13 cellular contexts compared by ENCODE assay signal in genomic region chr9:134811673-134812668, GRCh38.
A peak's percentile ranks its signal among the peaks of the same experiment; 100 is the strongest.
DNase-seq lines count a peak whose midpoint lies in the region; ATAC-seq and TF ChIP-seq lines count a peak whose summit lies in the region.
"Had no signal": no experiment of that assay in that cellular context is flagged by ENCODE, and none has a peak within 500 bp of the region (broad histone marks: within the 10 kb centered on the region; RNA-seq: fewer than 3 reads in every experiment).

No MANE protein-coding gene starts in this region.

- peak overlapping the region; percentile 67 to 95; a peak in 3 of 4 replicates for H4K8ac ChIP-seq in IMR-90 (ENCODE audit: low read depth in 2 of 2, low read length in 2 of 2)

- H3K18ac ChIP-seq in IMR-90 (ENCODE audit: low read depth, low read length), result peak overlapping the region; percentile 100

- H3K56ac ChIP-seq in IMR-90 (ENCODE audit: extremely low read depth, insufficient read depth, low read length), result peak overlapping the region; percentile 74; the same call in 1 of the 2 replicates

- H3K4me3 Mint-ChIP-seq in mesothelial cell of epicardium, result no peak overlapping the region
- H3K4me3 Mint-ChIP-seq: activated naive CD8-positive, alpha-beta T cell had no signal

- WGBS in IMR-90 (ENCODE audit: extremely low coverage in 2 of 2, insufficient read length in 1 of 2), 2 experiments, result 40% methylated on average over 1 of the region's 25 CpGs; no CpG with 5 or more reads in 1 of the 2 experiments

- peak overlapping the region; percentile 99 for H2BK5ac ChIP-seq in IMR-90 (ENCODE audit: low read depth, low read length, poor library complexity, severe bottlenecking)

- H2AFZ ChIP-seq in IMR-90 (replicated peaks; ENCODE audit: low read length, poor library complexity), result peak overlapping the region; percentile 59

- peaks cover 63% of the 10 kb centered on the region for H3K9me1 ChIP-seq in IMR-90 (ENCODE audit: insufficient read depth, low read length)

- H3K27ac ChIP-seq in AG04450 (ENCODE audit: low read depth, low read length) (peak overlapping the region; percentile 95), IMR-90 (ENCODE audit: insufficient read depth, low read length) (peak overlapping the region; percentile 99)
- H3K27ac ChIP-seq: BLaER1 treated with 17β-estradiol and CSF1 and Interleukin-3, amounts not matched to agents 10 nM and 100 nM had no signal

- H3K4me3 ChIP-seq in AG04450 (ENCODE audit: low read depth, low read length) (no peak overlapping the region), IMR-90 (ENCODE audit: insufficient read depth, low read depth, low read length) (no peak overlapping the region)
- H3K4me3 ChIP-seq: BLaER1 treated with 17β-estradiol and CSF1 and Interleukin-3, amounts not matched to agents 10 nM and 100 nM; lung had no signal

- peak; percentile 19; the same call in 1 of the 2 replicates for TF ChIP-seq RAD21 in IMR-90 (IDR thresholded peaks at IDR 0.05; ENCODE audit: low read length)

- dilution Hi-C loops in IMR-90 (cut with HindIII; ENCODE audit: low sequenced_read_pairs, unreplicated experiment), result no loop called here

- H3K4me1 ChIP-seq in IMR-90 (ENCODE audit: control insufficient read depth, insufficient read depth, low read length), result peaks cover 53% of the 10 kb centered on the region

- H4K91ac ChIP-seq in IMR-90 (ENCODE audit: insufficient read depth, low read depth, low read length), result peak overlapping the region; percentile 97

- H3K27me3 Mint-ChIP-seq in mesothelial cell of epicardium (ENCODE audit: low read depth), result no peaks in the 10 kb centered on the region
- H3K27me3 Mint-ChIP-seq: activated naive CD8-positive, alpha-beta T cell had no signal

- DNase-seq in AG04450 (ENCODE audit: low read depth, low spot score) (peak; percentile 72), IMR-90 (peak; percentile 96), dedifferentiated amniotic fluid mesenchymal stem cell (ENCODE audit: extremely low spot score) (peak; percentile 91), mesothelial cell of epicardium (ENCODE audit: low spot score in 2 of 2, unreplicated experiment in 2 of 2) (no peak)
- no peak for DNase-seq in stimulated activated CD4-positive, alpha-beta T cell treated with anti-CD3 and anti-CD28 coated beads, Interleukin-15, amount 100 ng/mL, for 24 hours
- DNase-seq: activated CD4-positive, alpha-beta T cell treated with anti-CD3 and anti-CD28 coated beads, Interleukin-2, amount 50 U/mL, for 48 hours; erythroblast had no signal

- H3K14ac ChIP-seq in IMR-90 (replicated peaks; ENCODE audit: low read depth, low read length), result peak overlapping the region; percentile 98

- H3K36me3 ChIP-seq in IMR-90 (ENCODE audit: control insufficient read depth, insufficient read depth, low read length), result peaks cover 77% of the 10 kb centered on the region

- H3K4me1 Mint-ChIP-seq in mesothelial cell of epicardium, result peaks cover 15% of the 10 kb centered on the region

- intact Hi-C loops in IMR-90 (cut with micrococcal nuclease), result loop anchor here (1.0 kb wide), 1 partner anchor 363 kb away; no protein-coding TSS in a partner anchor

- H2BK120ac ChIP-seq in IMR-90 (ENCODE audit: low read depth, low read length), result peak overlapping the region; percentile 99

- peak; percentile 73 for ATAC-seq in IMR-90 (ENCODE audit: low read depth)
- no peak for ATAC-seq in HG02642 (IDR thresholded peaks at IDR 0.05; ENCODE audit: poor library complexity, unreplicated experiment)
- no peak for ATAC-seq in HG03469 (IDR thresholded peaks at IDR 0.05; ENCODE audit: unreplicated experiment)
- no peak for ATAC-seq in GM18858 (IDR thresholded peaks at IDR 0.05; ENCODE audit: unreplicated experiment)

- H4K20me1 ChIP-seq in IMR-90 (ENCODE audit: insufficient read depth, low read length), result peaks cover 21% of the 10 kb centered on the region

- peak overlapping the region; percentile 99 for H2AK5ac ChIP-seq in IMR-90 (ENCODE audit: low read depth, low read length)

- peak overlapping the region; percentile 77 for H2AK9ac ChIP-seq in IMR-90 (replicated peaks; ENCODE audit: low read depth, low read length, poor library complexity)

- TF ChIP-seq CTCF in AG04450 (IDR thresholded peaks at IDR 0.05; ENCODE audit: low read depth, low read length) (peak; percentile 24), IMR-90 (conservative IDR thresholded peaks at IDR 0.05; ENCODE audit: low read depth, low read length) (peak; percentile 32; the same call in 1 of the 2 replicates), mesothelial cell of epicardium (IDR thresholded peaks at IDR 0.05; ENCODE audit: unreplicated experiment) (no peak)

- H3K9me3 ChIP-seq in AG04450 (ENCODE audit: control insufficient read depth, insufficient read depth, low read length) (no peaks in the 10 kb centered on the region), IMR-90 (ENCODE audit: control insufficient read depth, insufficient read depth, low read length) (no peaks in the 10 kb centered on the region)
- H3K9me3 ChIP-seq: BLaER1 treated with 17β-estradiol and CSF1 and Interleukin-3, amounts not matched to agents 10 nM and 100 nM had no signal

- H2BK15ac ChIP-seq in IMR-90 (ENCODE audit: low read depth, low read length), result peak overlapping the region; percentile 72; the same call in 2 of the 3 replicates

- in situ Hi-C loops in IMR-90 (cut with MboI; ENCODE audit: low sequenced_read_pairs), result no loop called here

- peak overlapping the region; percentile 100 for H3K23ac ChIP-seq in IMR-90 (ENCODE audit: low read depth, low read length)

- no TSS peak for BruUV-seq in IMR-90 (replicated peaks; lab: Mats Ljungman, UMichigan)

- H3K36me3 Mint-ChIP-seq in mesothelial cell of epicardium, result peaks cover 34% of the 10 kb centered on the region
- H3K36me3 Mint-ChIP-seq: activated naive CD8-positive, alpha-beta T cell had no signal

- H2BK20ac ChIP-seq in IMR-90 (ENCODE audit: low read depth, low read length), result peak overlapping the region; percentile 95

- peaks cover 15 to 74% of the 10 kb centered on the region in 2 experiments for H3K79me1 ChIP-seq in IMR-90 (ENCODE audit: low read depth in 1 of 2, low read length in 2 of 2)

- H3K9ac ChIP-seq in IMR-90 (ENCODE audit: low read depth, low read length), result peak overlapping the region; percentile 47
- H3K9ac ChIP-seq: BLaER1 treated with 17β-estradiol and CSF1 and Interleukin-3, amounts not matched to agents 10 nM and 100 nM had no signal

- no peaks in the 10 kb centered on the region for H3K27me3 ChIP-seq in AG04450 (ENCODE audit: control insufficient read depth, insufficient read depth, low read length)
- H3K27me3 ChIP-seq in IMR-90 (ENCODE audit: control insufficient read depth, insufficient read depth, low read length), result no peaks in the 10 kb centered on the region

- peak overlapping the region; percentile 99 for H3K4ac ChIP-seq in IMR-90 (ENCODE audit: low read depth, low read length)

- POLR2A ChIA-PET in AG04450 (lab: Yijun Ruan, JAX), result interaction anchor here (0.7 to 1.9 kb wide), 2 partner anchors 11 to 36 kb away, joined by 3 to 8 read pairs; no protein-coding TSS in a partner anchor
- POLR2A ChIA-PET in IMR-90 (lab: Charles Lee; ENCODE audit: unreplicated experiment), result no interaction called here

- CTCF ChIA-PET in AG04450 (lab: Charles Lee), result no interaction called here
- CTCF ChIA-PET in IMR-90 (lab: Yijun Ruan, JAX), result no interaction called here

- H3K4me2 ChIP-seq in IMR-90 (ENCODE audit: low read depth, low read length), result peak overlapping the region; percentile 59
- H3K4me2 ChIP-seq: BLaER1 treated with 17β-estradiol and CSF1 and Interleukin-3, amounts not matched to agents 10 nM and 100 nM had no signal

- TF ChIP-seq POLR2A in IMR-90 (IDR thresholded peaks at IDR 0.05; ENCODE audit: low read depth, low read length), result no peak

- H3K27ac Mint-ChIP-seq in mesothelial cell of epicardium, result peak overlapping the region; percentile 90
- H3K27ac Mint-ChIP-seq: activated naive CD8-positive, alpha-beta T cell had no signal

- H3K9me3 Mint-ChIP-seq in mesothelial cell of epicardium, result no peaks in the 10 kb centered on the region

- H4K5ac ChIP-seq in IMR-90 (ENCODE audit: low read depth, low read length), result peak overlapping the region; percentile 98

TF ChIP-seq in IMR-90, 13 proteins besides CTCF, POLR2A, EP300 and RAD21 (continues in another document):
- TF ChIP-seq NFE2L2 (IDR thresholded peaks at IDR 0.05; ENCODE audit: low read depth, low read length) (0 out of 2 replicates have a peak, but pooled peaks have one; percentile 3), MAZ (IDR thresholded peaks at IDR 0.05; ENCODE audit: borderline replicate concordance, low read depth, low read length) (0 out of 2 replicates have a peak, but pooled peaks have one; percentile 15), MAFK (IDR thresholded peaks at IDR 0.05; ENCODE audit: low read depth, low read length) (peak; percentile 67), BHLHE40 (IDR thresholded peaks at IDR 0.05; ENCODE audit: low read depth, low read length) (0 out of 2 replicates have a peak, but pooled peaks have one; percentile 28), MXI1 (IDR thresholded peaks at IDR 0.05; ENCODE audit: borderline replicate concordance, low read depth, low read length) (peak; percentile 97), SMC3 (IDR thresholded peaks at IDR 0.05; ENCODE audit: low read depth, low read length) (no peak; the same call in 1 of the 2 replicates), FOS (IDR thresholded peaks at IDR 0.05; ENCODE audit: low read depth, low read length) (0 out of 2 replicates have a peak, but pooled peaks have one; percentile 5), CHD1 (IDR thresholded peaks at IDR 0.05; ENCODE audit: low read depth, low read length) (no peak), RFX5 (IDR thresholded peaks at IDR 0.05; ENCODE audit: low read depth, low read length) (no peak), USF2 (IDR thresholded peaks at IDR 0.05; ENCODE audit: low read depth, low read length) (no peak), CEBPB (IDR thresholded peaks at IDR 0.05; ENCODE audit: low read depth, low read length) (peak; percentile 0; the same call in 1 of the 2 replicates)
- TF ChIP-seq, protein P1, sequence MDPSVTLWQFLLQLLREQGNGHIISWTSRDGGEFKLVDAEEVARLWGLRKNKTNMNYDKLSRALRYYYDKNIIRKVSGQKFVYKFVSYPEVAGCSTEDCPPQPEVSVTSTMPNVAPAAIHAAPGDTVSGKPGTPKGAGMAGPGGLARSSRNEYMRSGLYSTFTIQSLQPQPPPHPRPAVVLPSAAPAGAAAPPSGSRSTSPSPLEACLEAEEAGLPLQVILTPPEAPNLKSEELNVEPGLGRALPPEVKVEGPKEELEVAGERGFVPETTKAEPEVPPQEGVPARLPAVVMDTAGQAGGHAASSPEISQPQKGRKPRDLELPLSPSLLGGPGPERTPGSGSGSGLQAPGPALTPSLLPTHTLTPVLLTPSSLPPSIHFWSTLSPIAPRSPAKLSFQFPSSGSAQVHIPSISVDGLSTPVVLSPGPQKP (IDR thresholded peaks at IDR 0.05; ENCODE audit: borderline replicate concordance, low read depth, low read length), result no peak

Comparison
In these comparisons a context has a peak if more than half of its experiments do, and no peak if none do; other contexts are left out.
1. DNase-seq: peak in AG04450 (single experiment), IMR-90 (single experiment) and dedifferentiated amniotic fluid mesenchymal stem cell (single experiment); none in mesothelial cell of epicardium (0 of 2) and stimulated activated CD4-positive, alpha-beta T cell treated with anti-CD3 and anti-CD28 coated beads, Interleukin-15, amount 100 ng/mL, for 24 hours (single experiment).